1 cellular context compared by ENCODE assay signal in the genomic region with DNA sequence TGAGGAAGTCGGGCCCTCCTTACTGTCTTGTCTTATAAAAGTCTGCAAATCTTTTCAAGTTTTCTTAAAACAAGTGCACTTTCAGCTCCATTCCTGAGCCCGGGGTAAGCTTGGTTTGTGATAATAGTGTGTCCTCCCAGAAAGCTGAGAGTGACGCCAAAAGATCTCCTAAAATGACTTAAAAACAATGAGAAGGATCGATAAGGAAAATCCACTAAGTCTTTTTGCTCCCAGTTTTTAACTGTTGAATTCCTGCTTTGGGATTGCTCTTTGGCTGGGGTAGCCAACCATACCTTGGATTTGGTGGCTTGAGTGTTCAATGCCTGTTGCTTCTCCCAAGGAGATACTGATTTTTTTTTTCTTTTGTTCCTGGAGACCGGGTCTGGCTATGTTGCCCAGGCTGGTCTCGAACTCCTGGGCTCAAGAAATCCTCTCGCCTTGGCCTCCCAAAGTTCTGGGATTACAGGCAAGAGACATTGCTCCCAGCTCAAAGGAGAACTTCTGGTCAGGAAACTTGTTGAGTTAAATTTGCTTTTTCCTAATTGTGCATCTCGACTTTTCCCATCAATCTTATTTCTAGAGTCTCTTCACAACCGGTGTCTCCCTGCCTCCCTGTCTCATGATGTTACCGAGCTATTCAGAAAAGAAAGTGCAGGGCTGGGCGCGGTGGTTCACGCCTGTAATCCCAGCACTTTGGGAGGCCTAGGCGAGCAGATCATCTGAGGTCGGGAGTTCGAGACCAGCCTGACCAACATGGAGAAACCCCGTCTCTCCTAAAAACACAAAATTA.
TF ChIP-seq lines count a peak whose summit lies in the region.

No MANE protein-coding gene starts in this region.

TF ChIP-seq in HepG2, 621 proteins besides CTCF, POLR2A, EP300 and RAD21 (continued from another document):
- TF ChIP-seq, protein P1, sequence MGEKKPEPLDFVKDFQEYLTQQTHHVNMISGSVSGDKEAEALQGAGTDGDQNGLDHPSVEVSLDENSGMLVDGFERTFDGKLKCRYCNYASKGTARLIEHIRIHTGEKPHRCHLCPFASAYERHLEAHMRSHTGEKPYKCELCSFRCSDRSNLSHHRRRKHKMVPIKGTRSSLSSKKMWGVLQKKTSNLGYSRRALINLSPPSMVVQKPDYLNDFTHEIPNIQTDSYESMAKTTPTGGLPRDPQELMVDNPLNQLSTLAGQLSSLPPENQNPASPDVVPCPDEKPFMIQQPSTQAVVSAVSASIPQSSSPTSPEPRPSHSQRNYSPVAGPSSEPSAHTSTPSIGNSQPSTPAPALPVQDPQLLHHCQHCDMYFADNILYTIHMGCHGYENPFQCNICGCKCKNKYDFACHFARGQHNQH (CRISPR knock-in tag; IDR thresholded peaks at IDR 0.05) = 0 out of 2 replicates have a peak, but pooled peaks have one; percentile 25
- TF ChIP-seq, protein P2, sequence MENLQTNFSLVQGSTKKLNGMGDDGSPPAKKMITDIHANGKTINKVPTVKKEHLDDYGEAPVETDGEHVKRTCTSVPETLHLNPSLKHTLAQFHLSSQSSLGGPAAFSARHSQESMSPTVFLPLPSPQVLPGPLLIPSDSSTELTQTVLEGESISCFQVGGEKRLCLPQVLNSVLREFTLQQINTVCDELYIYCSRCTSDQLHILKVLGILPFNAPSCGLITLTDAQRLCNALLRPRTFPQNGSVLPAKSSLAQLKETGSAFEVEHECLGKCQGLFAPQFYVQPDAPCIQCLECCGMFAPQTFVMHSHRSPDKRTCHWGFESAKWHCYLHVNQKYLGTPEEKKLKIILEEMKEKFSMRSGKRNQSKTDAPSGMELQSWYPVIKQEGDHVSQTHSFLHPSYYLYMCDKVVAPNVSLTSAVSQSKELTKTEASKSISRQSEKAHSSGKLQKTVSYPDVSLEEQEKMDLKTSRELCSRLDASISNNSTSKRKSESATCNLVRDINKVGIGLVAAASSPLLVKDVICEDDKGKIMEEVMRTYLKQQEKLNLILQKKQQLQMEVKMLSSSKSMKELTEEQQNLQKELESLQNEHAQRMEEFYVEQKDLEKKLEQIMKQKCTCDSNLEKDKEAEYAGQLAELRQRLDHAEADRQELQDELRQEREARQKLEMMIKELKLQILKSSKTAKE (CRISPR knock-in tag; IDR thresholded peaks at IDR 0.05; ENCODE audit: borderline replicate concordance) = no peak
- TF ChIP-seq ZNF136 (CRISPR knock-in tag; IDR thresholded peaks at IDR 0.05; ENCODE audit: low read depth) (no peak), ZBTB8A (CRISPR knock-in tag; IDR thresholded peaks at IDR 0.05; ENCODE audit: borderline replicate concordance, low read depth) (no peak), MXD4 (CRISPR knock-in tag; IDR thresholded peaks at IDR 0.05) (no peak), ZC3H13 (CRISPR knock-in tag; IDR thresholded peaks at IDR 0.05) (0 out of 2 replicates have a peak, but pooled peaks have one; percentile 43), KAT7 (CRISPR knock-in tag; IDR thresholded peaks at IDR 0.05; ENCODE audit: borderline replicate concordance) (0 out of 2 replicates have a peak, but pooled peaks have one; percentile 16), ZNF101 (CRISPR knock-in tag; IDR thresholded peaks at IDR 0.05; ENCODE audit: borderline replicate concordance, low read depth) (no peak), ZMYM3 (CRISPR knock-in tag; IDR thresholded peaks at IDR 0.05) (peak; percentile 22; the same call in 1 of the 2 replicates), ZNF510 (CRISPR knock-in tag; IDR thresholded peaks at IDR 0.05; ENCODE audit: low read depth) (no peak), ZNF460 (CRISPR knock-in tag; IDR thresholded peaks at IDR 0.05; ENCODE audit: borderline replicate concordance) (peak; percentile 76), ZNF782 (CRISPR knock-in tag; IDR thresholded peaks at IDR 0.05; ENCODE audit: borderline replicate concordance) (no peak), KDM5A (IDR thresholded peaks at IDR 0.05; ENCODE audit: borderline replicate concordance, low read length) (peak; percentile 12; the same call in 1 of the 2 replicates), HDAC6 (IDR thresholded peaks at IDR 0.05; ENCODE audit: low read depth, low read length) (no peak), POLR2G (IDR thresholded peaks at IDR 0.05; ENCODE audit: low read depth, low read length) (0 out of 2 replicates have a peak, but pooled peaks have one; percentile 9), ZNF652 (CRISPR knock-in tag; IDR thresholded peaks at IDR 0.05; ENCODE audit: borderline replicate concordance, low read depth) (0 out of 2 replicates have a peak, but pooled peaks have one; percentile 21)
- TF ChIP-seq, protein P3, sequence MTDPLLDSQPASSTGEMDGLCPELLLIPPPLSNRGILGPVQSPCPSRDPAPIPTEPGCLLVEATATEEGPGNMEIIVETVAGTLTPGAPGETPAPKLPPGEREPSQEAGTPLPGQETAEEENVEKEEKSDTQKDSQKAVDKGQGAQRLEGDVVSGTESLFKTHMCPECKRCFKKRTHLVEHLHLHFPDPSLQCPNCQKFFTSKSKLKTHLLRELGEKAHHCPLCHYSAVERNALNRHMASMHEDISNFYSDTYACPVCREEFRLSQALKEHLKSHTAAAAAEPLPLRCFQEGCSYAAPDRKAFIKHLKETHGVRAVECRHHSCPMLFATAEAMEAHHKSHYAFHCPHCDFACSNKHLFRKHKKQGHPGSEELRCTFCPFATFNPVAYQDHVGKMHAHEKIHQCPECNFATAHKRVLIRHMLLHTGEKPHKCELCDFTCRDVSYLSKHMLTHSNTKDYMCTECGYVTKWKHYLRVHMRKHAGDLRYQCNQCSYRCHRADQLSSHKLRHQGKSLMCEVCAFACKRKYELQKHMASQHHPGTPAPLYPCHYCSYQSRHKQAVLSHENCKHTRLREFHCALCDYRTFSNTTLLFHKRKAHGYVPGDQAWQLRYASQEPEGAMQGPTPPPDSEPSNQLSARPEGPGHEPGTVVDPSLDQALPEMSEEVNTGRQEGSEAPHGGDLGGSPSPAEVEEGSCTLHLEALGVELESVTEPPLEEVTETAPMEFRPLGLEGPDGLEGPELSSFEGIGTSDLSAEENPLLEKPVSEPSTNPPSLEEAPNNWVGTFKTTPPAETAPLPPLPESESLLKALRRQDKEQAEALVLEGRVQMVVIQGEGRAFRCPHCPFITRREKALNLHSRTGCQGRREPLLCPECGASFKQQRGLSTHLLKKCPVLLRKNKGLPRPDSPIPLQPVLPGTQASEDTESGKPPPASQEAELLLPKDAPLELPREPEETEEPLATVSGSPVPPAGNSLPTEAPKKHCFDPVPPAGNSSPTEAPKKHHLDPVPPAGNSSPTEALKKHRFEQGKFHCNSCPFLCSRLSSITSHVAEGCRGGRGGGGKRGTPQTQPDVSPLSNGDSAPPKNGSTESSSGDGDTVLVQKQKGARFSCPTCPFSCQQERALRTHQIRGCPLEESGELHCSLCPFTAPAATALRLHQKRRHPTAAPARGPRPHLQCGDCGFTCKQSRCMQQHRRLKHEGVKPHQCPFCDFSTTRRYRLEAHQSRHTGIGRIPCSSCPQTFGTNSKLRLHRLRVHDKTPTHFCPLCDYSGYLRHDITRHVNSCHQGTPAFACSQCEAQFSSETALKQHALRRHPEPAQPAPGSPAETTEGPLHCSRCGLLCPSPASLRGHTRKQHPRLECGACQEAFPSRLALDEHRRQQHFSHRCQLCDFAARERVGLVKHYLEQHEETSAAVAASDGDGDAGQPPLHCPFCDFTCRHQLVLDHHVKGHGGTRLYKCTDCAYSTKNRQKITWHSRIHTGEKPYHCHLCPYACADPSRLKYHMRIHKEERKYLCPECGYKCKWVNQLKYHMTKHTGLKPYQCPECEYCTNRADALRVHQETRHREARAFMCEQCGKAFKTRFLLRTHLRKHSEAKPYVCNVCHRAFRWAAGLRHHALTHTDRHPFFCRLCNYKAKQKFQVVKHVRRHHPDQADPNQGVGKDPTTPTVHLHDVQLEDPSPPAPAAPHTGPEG (CRISPR knock-in tag; IDR thresholded peaks at IDR 0.05) = 0 out of 2 replicates have a peak, but pooled peaks have one; percentile 40
- TF ChIP-seq, protein P4, sequence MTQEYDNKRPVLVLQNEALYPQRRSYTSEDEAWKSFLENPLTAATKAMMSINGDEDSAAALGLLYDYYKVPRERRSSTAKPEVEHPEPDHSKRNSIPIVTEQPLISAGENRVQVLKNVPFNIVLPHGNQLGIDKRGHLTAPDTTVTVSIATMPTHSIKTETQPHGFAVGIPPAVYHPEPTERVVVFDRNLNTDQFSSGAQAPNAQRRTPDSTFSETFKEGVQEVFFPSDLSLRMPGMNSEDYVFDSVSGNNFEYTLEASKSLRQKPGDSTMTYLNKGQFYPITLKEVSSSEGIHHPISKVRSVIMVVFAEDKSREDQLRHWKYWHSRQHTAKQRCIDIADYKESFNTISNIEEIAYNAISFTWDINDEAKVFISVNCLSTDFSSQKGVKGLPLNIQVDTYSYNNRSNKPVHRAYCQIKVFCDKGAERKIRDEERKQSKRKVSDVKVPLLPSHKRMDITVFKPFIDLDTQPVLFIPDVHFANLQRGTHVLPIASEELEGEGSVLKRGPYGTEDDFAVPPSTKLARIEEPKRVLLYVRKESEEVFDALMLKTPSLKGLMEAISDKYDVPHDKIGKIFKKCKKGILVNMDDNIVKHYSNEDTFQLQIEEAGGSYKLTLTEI (CRISPR knock-in tag; conservative IDR thresholded peaks at IDR 0.05) = no peak
- TF ChIP-seq, protein P5, sequence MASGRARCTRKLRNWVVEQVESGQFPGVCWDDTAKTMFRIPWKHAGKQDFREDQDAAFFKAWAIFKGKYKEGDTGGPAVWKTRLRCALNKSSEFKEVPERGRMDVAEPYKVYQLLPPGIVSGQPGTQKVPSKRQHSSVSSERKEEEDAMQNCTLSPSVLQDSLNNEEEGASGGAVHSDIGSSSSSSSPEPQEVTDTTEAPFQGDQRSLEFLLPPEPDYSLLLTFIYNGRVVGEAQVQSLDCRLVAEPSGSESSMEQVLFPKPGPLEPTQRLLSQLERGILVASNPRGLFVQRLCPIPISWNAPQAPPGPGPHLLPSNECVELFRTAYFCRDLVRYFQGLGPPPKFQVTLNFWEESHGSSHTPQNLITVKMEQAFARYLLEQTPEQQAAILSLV (CRISPR knock-in tag; IDR thresholded peaks at IDR 0.05; ENCODE audit: borderline replicate concordance) = no peak
- TF ChIP-seq, protein P6, sequence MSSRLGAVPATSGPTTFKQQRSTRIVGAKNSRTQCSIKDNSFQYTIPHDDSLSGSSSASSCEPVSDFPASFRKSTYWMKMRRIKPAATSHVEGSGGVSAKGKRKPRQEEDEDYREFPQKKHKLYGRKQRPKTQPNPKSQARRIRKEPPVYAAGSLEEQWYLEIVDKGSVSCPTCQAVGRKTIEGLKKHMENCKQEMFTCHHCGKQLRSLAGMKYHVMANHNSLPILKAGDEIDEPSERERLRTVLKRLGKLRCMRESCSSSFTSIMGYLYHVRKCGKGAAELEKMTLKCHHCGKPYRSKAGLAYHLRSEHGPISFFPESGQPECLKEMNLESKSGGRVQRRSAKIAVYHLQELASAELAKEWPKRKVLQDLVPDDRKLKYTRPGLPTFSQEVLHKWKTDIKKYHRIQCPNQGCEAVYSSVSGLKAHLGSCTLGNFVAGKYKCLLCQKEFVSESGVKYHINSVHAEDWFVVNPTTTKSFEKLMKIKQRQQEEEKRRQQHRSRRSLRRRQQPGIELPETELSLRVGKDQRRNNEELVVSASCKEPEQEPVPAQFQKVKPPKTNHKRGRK (CRISPR knock-in tag; IDR thresholded peaks at IDR 0.05) = no peak
